ENCODE assay signal across 20 cellular contexts in the genomic region with DNA sequence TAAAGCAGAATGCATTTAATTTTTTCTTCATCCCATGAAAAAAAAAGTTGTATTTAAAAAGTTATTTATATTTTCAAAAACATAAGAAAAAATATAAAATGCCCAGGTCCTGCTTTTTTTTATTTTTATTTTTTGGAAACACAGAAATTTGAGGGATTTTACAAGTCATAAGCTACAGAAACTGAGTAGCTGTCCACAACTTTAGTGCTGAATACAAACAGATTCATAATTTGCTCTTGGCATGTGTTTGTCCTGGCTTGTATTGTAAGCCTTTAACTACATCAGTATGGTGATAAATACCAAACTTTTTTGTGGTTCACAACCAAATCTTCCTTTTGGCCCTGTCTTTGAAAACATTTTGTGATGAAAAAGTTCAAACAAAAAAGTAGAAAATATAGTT. TPM values are rescaled to one million over a fixed set of nuclear protein-coding genes. Genes with fewer than 3 reads are reported as not detected.
DNase-seq lines count a peak whose midpoint lies in the region; ATAC-seq and TF ChIP-seq lines count a peak whose summit lies in the region.
"Had no signal": no experiment of that assay in that cellular context is flagged by ENCODE, and none has a peak within 500 bp of the region (broad histone marks: within the 10 kb centered on the region; RNA-seq: fewer than 3 reads in every experiment).

No MANE protein-coding gene starts in this region.

- H3K27ac ChIP-seq in SK-N-SH (ENCODE audit: low read depth in 2 of 2, low read length in 1 of 2) = no peak overlapping the region
- H3K27ac ChIP-seq: coronary artery, epithelial cell of prostate, psoas muscle had no signal

- H3K9me2 ChIP-seq in SK-N-SH = no peaks in the 10 kb centered on the region

- no peaks in the 10 kb centered on the region for H3K27me3 ChIP-seq in SK-N-SH (ENCODE audit: insufficient read depth)

- H3K79me2 ChIP-seq in SK-N-SH (ENCODE audit: insufficient read depth) = no peaks in the 10 kb centered on the region

- ATAC-seq in SK-N-SH treated with all-trans-retinoic acid at 6 μM for 48 hours (no peak), GM19395 (IDR thresholded peaks at IDR 0.05; ENCODE audit: unreplicated experiment) (no peak)
- ATAC-seq: activated T-cell treated with anti-CD3 and anti-CD28 coated beads, Interleukin-2, amount 50 U/mL, for 4 hours; left lobe of liver; mucosa of descending colon; psoas muscle had no signal

- H3K9me3 ChIP-seq in SK-N-SH = no peaks in the 10 kb centered on the region
- H3K9me3 ChIP-seq: mucosa of descending colon, psoas muscle had no signal

- no peaks in the 10 kb centered on the region for H3F3A ChIP-seq in SK-N-SH (replicated peaks; ENCODE audit: insufficient read depth)

- POLR2A ChIA-PET in SK-N-SH (lab: Yijun Ruan, JAX) = no interaction called here

- no peak for TF ChIP-seq CTCF in SK-N-SH (IDR thresholded peaks at IDR 0.05)

- H3K4me3 ChIP-seq in SK-N-SH (ENCODE audit: low read depth in 2 of 2, low read length in 1 of 2) = no peak overlapping the region
- H3K4me3 ChIP-seq: coronary artery, mucosa of descending colon, psoas muscle had no signal

- peaks cover 0 to 2% of the 10 kb centered on the region in 2 experiments; a peak in 2 of 4 replicates for H3K4me1 ChIP-seq in SK-N-SH (ENCODE audit: control insufficient read depth in 1 of 2, insufficient read depth in 2 of 2, low read depth in 1 of 2, low read length in 1 of 2)
- H3K4me1 ChIP-seq: psoas muscle had no signal

- TF ChIP-seq RAD21 in SK-N-SH (IDR thresholded peaks at IDR 0.05; ENCODE audit: low read length) = no peak

- no peaks in the 10 kb centered on the region for H3K36me3 ChIP-seq in SK-N-SH (replicated peaks in 1 of 2; ENCODE audit: control insufficient read depth in 1 of 2, insufficient read depth in 2 of 2, low read length in 1 of 2)

- H3K9ac ChIP-seq in SK-N-SH = no peak overlapping the region

- no peak overlapping the region for H2AFZ ChIP-seq in SK-N-SH (ENCODE audit: low read depth)

- no peak overlapping the region for H3K4me2 ChIP-seq in SK-N-SH

- no peak for TF ChIP-seq EP300 in SK-N-SH (IDR thresholded peaks at IDR 0.05; ENCODE audit: borderline replicate concordance in 1 of 2, low read depth in 1 of 2, low read length in 1 of 2)

- no peak for DNase-seq in SK-N-SH
- peak; percentile 8 for DNase-seq in dermis blood vessel endothelial cell
- DNase-seq in myocyte (ENCODE audit: low read depth) = peak; percentile 31
- no peak for DNase-seq in superior temporal gyrus (ENCODE audit: extremely low spot score)
- no peak for DNase-seq in 8988T
- DNase-seq: activated naive CD4-positive, alpha-beta T cell treated with anti-CD3 and anti-CD28 coated beads, Interleukin-2, amount 50 U/mL, for 16 hours; activated T-cell treated with anti-CD3 and anti-CD28 coated beads, Interleukin-2, amount 50 U/mL, for 4 hours; mucosa of descending colon; NCI-H1694; NCI-H774; psoas muscle; stimulated activated CD4-positive, alpha-beta T cell treated with anti-CD3 and anti-CD28 coated beads, Interleukin-4, amount 100 ng/mL, for 4 hours had no signal

- CTCF ChIA-PET in SK-N-SH (lab: Yijun Ruan, JAX) = interaction anchor here (0.8 to 2.2 kb wide), 6 partner anchors 9 to 613 kb away, joined by 3 to 15 read pairs (median 4); no protein-coding TSS in a partner anchor

- H4K20me1 ChIP-seq in SK-N-SH (ENCODE audit: insufficient read depth) = no peaks in the 10 kb centered on the region

TF ChIP-seq in SK-N-SH, 30 proteins besides CTCF, POLR2A, EP300 and RAD21:
- TF ChIP-seq, protein P1, sequence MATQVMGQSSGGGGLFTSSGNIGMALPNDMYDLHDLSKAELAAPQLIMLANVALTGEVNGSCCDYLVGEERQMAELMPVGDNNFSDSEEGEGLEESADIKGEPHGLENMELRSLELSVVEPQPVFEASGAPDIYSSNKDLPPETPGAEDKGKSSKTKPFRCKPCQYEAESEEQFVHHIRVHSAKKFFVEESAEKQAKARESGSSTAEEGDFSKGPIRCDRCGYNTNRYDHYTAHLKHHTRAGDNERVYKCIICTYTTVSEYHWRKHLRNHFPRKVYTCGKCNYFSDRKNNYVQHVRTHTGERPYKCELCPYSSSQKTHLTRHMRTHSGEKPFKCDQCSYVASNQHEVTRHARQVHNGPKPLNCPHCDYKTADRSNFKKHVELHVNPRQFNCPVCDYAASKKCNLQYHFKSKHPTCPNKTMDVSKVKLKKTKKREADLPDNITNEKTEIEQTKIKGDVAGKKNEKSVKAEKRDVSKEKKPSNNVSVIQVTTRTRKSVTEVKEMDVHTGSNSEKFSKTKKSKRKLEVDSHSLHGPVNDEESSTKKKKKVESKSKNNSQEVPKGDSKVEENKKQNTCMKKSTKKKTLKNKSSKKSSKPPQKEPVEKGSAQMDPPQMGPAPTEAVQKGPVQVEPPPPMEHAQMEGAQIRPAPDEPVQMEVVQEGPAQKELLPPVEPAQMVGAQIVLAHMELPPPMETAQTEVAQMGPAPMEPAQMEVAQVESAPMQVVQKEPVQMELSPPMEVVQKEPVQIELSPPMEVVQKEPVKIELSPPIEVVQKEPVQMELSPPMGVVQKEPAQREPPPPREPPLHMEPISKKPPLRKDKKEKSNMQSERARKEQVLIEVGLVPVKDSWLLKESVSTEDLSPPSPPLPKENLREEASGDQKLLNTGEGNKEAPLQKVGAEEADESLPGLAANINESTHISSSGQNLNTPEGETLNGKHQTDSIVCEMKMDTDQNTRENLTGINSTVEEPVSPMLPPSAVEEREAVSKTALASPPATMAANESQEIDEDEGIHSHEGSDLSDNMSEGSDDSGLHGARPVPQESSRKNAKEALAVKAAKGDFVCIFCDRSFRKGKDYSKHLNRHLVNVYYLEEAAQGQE (IDR thresholded peaks at IDR 0.05; ENCODE audit: low read depth, low read length) = peak; percentile 91
- no peak for TF ChIP-seq EZH2phosphoT487 (IDR thresholded peaks at IDR 0.05; ENCODE audit: borderline replicate concordance, low read depth)

TF ChIP-seq in SK-N-SH treated with all-trans-retinoic acid at 6 μM for 48 hours, 23 proteins besides CTCF, POLR2A, EP300 and RAD21:
- TF ChIP-seq, protein P2, sequence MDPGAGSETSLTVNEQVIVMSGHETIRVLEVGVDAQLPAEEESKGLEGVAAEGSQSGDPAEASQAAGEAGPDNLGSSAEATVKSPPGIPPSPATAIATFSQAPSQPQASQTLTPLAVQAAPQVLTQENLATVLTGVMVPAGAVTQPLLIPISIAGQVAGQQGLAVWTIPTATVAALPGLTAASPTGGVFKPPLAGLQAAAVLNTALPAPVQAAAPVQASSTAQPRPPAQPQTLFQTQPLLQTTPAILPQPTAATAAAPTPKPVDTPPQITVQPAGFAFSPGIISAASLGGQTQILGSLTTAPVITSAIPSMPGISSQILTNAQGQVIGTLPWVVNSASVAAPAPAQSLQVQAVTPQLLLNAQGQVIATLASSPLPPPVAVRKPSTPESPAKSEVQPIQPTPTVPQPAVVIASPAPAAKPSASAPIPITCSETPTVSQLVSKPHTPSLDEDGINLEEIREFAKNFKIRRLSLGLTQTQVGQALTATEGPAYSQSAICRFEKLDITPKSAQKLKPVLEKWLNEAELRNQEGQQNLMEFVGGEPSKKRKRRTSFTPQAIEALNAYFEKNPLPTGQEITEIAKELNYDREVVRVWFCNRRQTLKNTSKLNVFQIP (CRISPR knock-in tag; IDR thresholded peaks at IDR 0.05; ENCODE audit: borderline replicate concordance, low read depth) = no peak
- TF ChIP-seq ZFP30 (CRISPR knock-in tag; IDR thresholded peaks at IDR 0.05) (no peak), PPARA (CRISPR knock-in tag; IDR thresholded peaks at IDR 0.05; ENCODE audit: borderline replicate concordance) (no peak)

TF ChIP-seq in PFSK-1, 5 proteins besides CTCF, POLR2A, EP300 and RAD21:
- TF ChIP-seq TAF1 (IDR thresholded peaks at IDR 0.05; ENCODE audit: borderline replicate concordance, insufficient read depth, low read length) (no peak), POLR2AphosphoS5 (IDR thresholded peaks at IDR 0.05; ENCODE audit: low read depth, low read length) (no peak), SIN3A (IDR thresholded peaks at IDR 0.05; ENCODE audit: borderline replicate concordance, insufficient read depth, low read length) (no peak), FOXP2 (optimal IDR thresholded peaks at IDR 0.05; ENCODE audit: borderline replicate concordance, extremely low read depth, extremely low read length, insufficient read depth) (no peak)
- TF ChIP-seq, protein P1 (IDR thresholded peaks at IDR 0.05; ENCODE audit: insufficient read depth in 1 of 2, low read depth in 2 of 2, low read length in 2 of 2) = peak; percentile 84 to 90

RNA-seq across cellular contexts. Expression of a gene that starts 7.5 kb away (rescaled TPM):
- polyA plus RNA-seq in SK-N-SH (2012; rRNA removed) = 0.15 and 0.34 TPM in 2 replicates
- polyA plus RNA-seq in SK-N-SH (2012; cell fraction: cytosol; rRNA removed) = 0.58 and 0.88 TPM in 2 replicates
- 0.19 and 0.35 TPM in 2 replicates for polyA plus RNA-seq in SK-N-SH (2012; cell fraction: nucleus; rRNA removed)
- polyA plus RNA-seq in PFSK-1 (2012; ENCODE audit: insufficient read length, low read depth) = not detected
- total RNA-seq in dermis blood vessel endothelial cell = 0.19 and 0.51 TPM in 2 replicates
- total RNA-seq in myocyte = not detected in 2 replicates
- not detected for polyA plus RNA-seq in myocyte (2012)
- total RNA-seq: activated T-cell treated with anti-CD3 and anti-CD28 coated beads, Interleukin-2, amount 50 U/mL, for 4 hours; HT1080 had no signal
- polyA plus RNA-seq: CD14-positive monocyte had no signal

Comparison
In these comparisons a context has a peak if more than half of its experiments do, and no peak if none do; other contexts are left out.
1. DNase-seq: peak in dermis blood vessel endothelial cell (single experiment) and myocyte (single experiment); none in SK-N-SH (single experiment), superior temporal gyrus (single experiment) and 8988T (single experiment).